ENCODE assay signal across 22 cellular contexts in the genomic region with DNA sequence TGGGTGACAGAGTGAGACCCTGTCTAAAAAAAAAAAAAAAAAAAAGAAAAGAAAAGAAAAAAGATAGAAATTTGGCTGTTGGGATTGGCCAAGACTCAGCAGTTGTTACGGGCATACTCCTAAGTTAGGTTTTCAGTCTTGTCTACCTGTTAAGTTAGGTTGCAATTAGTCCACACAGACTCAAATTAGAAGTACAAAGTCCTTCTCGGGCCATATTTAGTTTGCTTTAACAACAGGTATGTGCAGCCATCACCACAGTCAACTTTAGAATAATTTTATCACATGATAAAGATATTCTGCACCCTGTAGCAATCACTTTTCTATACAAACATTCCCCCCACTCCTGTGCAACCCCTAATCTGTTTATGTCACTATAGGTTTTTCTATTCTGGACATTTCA.
DNase-seq lines count a peak whose midpoint lies in the region; ATAC-seq, FAIRE-seq and TF ChIP-seq lines count a peak whose summit lies in the region.
"Had no signal": no experiment of that assay in that cellular context is flagged by ENCODE, and none has a peak within 500 bp of the region (broad histone marks: within the 10 kb centered on the region; RNA-seq: fewer than 3 reads in every experiment).

No MANE protein-coding gene starts in this region.

- H3K9me3 ChIP-seq in CD8-positive, alpha-beta T cell (ENCODE audit: low read length), result no peaks in the 10 kb centered on the region
- H3K9me3 ChIP-seq in HepG2 (ENCODE audit: low read length) (no peaks in the 10 kb centered on the region), small intestine (ENCODE audit: control insufficient read depth, low read depth) (no peaks in the 10 kb centered on the region)
- H3K9me3 ChIP-seq: BLaER1, HAP-1 had no signal

- POLR2A ChIA-PET in CD8-positive, alpha-beta T cell (lab: Charles Lee), result no interaction called here
- POLR2A ChIA-PET in HepG2 (lab: Yijun Ruan, JAX), result no interaction called here

- H2BK15ac ChIP-seq in mesendoderm (replicated peaks; ENCODE audit: low read depth), result no peak overlapping the region

- H3K79me2 ChIP-seq in HepG2 (ENCODE audit: insufficient read depth, low read length), result peaks cover 26% of the 10 kb centered on the region
- H3K79me2 ChIP-seq in mesendoderm (ENCODE audit: control insufficient read depth, insufficient read depth, low read length), result no peaks in the 10 kb centered on the region

- no peaks in the 10 kb centered on the region for H3K79me1 ChIP-seq in mesendoderm (ENCODE audit: low read length)

- H3K4me2 ChIP-seq in HepG2 (ENCODE audit: low read depth, low read length) (no peak overlapping the region), mesendoderm (ENCODE audit: low read length) (no peak overlapping the region)
- H3K4me2 ChIP-seq: BLaER1 had no signal

- H2AFZ ChIP-seq in HepG2 (ENCODE audit: low read length), result no peak overlapping the region
- H2AFZ ChIP-seq: GM23248 had no signal

- peaks cover 56% of the 10 kb centered on the region for H3K4me1 Mint-ChIP-seq in CD8-positive, alpha-beta T cell (ENCODE audit: low read depth)
- peaks cover 67% of the 10 kb centered on the region for H3K4me1 Mint-ChIP-seq in central memory CD8-positive, alpha-beta T cell

- TF ChIP-seq EP300 in HepG2 (IDR thresholded peaks at IDR 0.05; ENCODE audit: low read depth in 2 of 2, low read length in 2 of 2) (no peak), HepG2 (CRISPR knock-in tag; IDR thresholded peaks at IDR 0.05; ENCODE audit: borderline replicate concordance) (no peak)

- H2AK5ac ChIP-seq in mesendoderm (ENCODE audit: low read length), result no peak overlapping the region

- no peak overlapping the region for H3K4me3 ChIP-seq in CD8-positive, alpha-beta T cell (ENCODE audit: low read depth, low read length)
- H3K4me3 ChIP-seq in HepG2 (replicated peaks in 1 of 3; ENCODE audit: insufficient read depth in 1 of 3, low read depth in 2 of 3, low read length in 3 of 3) (no peak overlapping the region), small intestine (ENCODE audit: low read depth in 1 of 2, low read length in 2 of 2) (no peak overlapping the region), mesendoderm (ENCODE audit: low read length) (no peak overlapping the region)
- H3K4me3 ChIP-seq: BLaER1, GM12878, GM23248, HAP-1 had no signal

- WGBS in HepG2 (ENCODE audit: low lambda C conversion rate), result 63% methylated on average over 2 of the region's 2 CpGs
- 45 to 75% (median 54%) methylated on average over 2 of the region's 2 CpGs for WGBS in small intestine, 3 donors
- no CpG with 5 or more reads among the region's 2 CpGs for WGBS in mesendoderm (ENCODE audit: extremely low coverage, insufficient coverage, low lambda C conversion rate)

- TF ChIP-seq RAD21 in HepG2 (CRISPR knock-in tag; IDR thresholded peaks at IDR 0.05), result no peak

- no peak overlapping the region for H3K4ac ChIP-seq in mesendoderm (ENCODE audit: low read depth, low read length)

- no peaks in the 10 kb centered on the region for H3K9me3 Mint-ChIP-seq in CD8-positive, alpha-beta T cell
- H3K9me3 Mint-ChIP-seq in central memory CD8-positive, alpha-beta T cell, result no peaks in the 10 kb centered on the region
- H3K9me3 Mint-ChIP-seq: CD14-positive monocyte; CD4-positive, alpha-beta memory T cell had no signal

- H4K8ac ChIP-seq in mesendoderm (ENCODE audit: low read depth, low read length), result no peak overlapping the region

- peaks cover 54% of the 10 kb centered on the region for H3K36me3 Mint-ChIP-seq in CD8-positive, alpha-beta T cell
- H3K36me3 Mint-ChIP-seq in central memory CD8-positive, alpha-beta T cell (ENCODE audit: insufficient read depth), result peaks cover 30% of the 10 kb centered on the region

- no peak overlapping the region for H3K27ac ChIP-seq in CD8-positive, alpha-beta T cell (ENCODE audit: low read depth, low read length)
- H3K27ac ChIP-seq in HepG2 (ENCODE audit: extremely low read length, insufficient read depth, low read length) (no peak overlapping the region), small intestine (ENCODE audit: low read depth in 1 of 2, low read length in 1 of 2) (no peak overlapping the region), mesendoderm (ENCODE audit: low read depth, low read length) (no peak overlapping the region)
- H3K27ac ChIP-seq: BLaER1, GM23248, HL-60 had no signal

- H3K23ac ChIP-seq in mesendoderm (ENCODE audit: low read length), result no peak overlapping the region

- no peaks in the 10 kb centered on the region for H4K20me1 ChIP-seq in HepG2 (ENCODE audit: insufficient read depth, low read length)

- no peaks in the 10 kb centered on the region for H3K27me3 Mint-ChIP-seq in CD8-positive, alpha-beta T cell (ENCODE audit: low read depth)
- H3K27me3 Mint-ChIP-seq in central memory CD8-positive, alpha-beta T cell, result no peaks in the 10 kb centered on the region
- H3K27me3 Mint-ChIP-seq: CD4-positive, alpha-beta memory T cell had no signal

- no peak overlapping the region for H2BK120ac ChIP-seq in mesendoderm (ENCODE audit: low read depth, low read length)

- in situ Hi-C loops in HepG2 (cut with HindIII; ENCODE audit: extremely low pct_ligation_motif_present, low pct_unique_long_range_greater_than_20kb), result no loop called here

- TF ChIP-seq CTCF in CD8-positive, alpha-beta T cell (IDR thresholded peaks at IDR 0.05), result no peak
- TF ChIP-seq CTCF in HepG2 (CRISPR knock-in tag; IDR thresholded peaks at IDR 0.05), result no peak

- no peaks in the 10 kb centered on the region for H3K27me3 ChIP-seq in CD8-positive, alpha-beta T cell (ENCODE audit: insufficient read depth, low read length)
- no peaks in the 10 kb centered on the region for H3K27me3 ChIP-seq in HepG2 (ENCODE audit: control insufficient read depth in 1 of 2, insufficient read depth in 2 of 2, low read length in 2 of 2)
- no peaks in the 10 kb centered on the region for H3K27me3 ChIP-seq in small intestine (ENCODE audit: control insufficient read depth in 2 of 2, insufficient read depth in 2 of 2, low read length in 2 of 2)
- H3K27me3 ChIP-seq in mesendoderm (ENCODE audit: insufficient read depth, low read length, poor library complexity), result no peaks in the 10 kb centered on the region
- H3K27me3 ChIP-seq: BLaER1 had no signal

- H3K4me3 Mint-ChIP-seq in CD8-positive, alpha-beta T cell, result no peak overlapping the region
- no peak overlapping the region for H3K4me3 Mint-ChIP-seq in central memory CD8-positive, alpha-beta T cell
- H3K4me3 Mint-ChIP-seq: CD14-positive monocyte; CD4-positive, alpha-beta memory T cell had no signal

- no peak for DNase-seq in CD8-positive, alpha-beta T cell
- DNase-seq in central memory CD8-positive, alpha-beta T cell (ENCODE audit: low spot score in 2 of 2), result no peak
- DNase-seq in HepG2 (ENCODE audit: low spot score) (peak; percentile 10), small intestine (peak; percentile 21), mesendoderm (no peak)
- DNase-seq: 8988T; CD4-positive, alpha-beta memory T cell; COR-L47; DMS 273 treated with DMSO at 0.1 percent for 48 hours; DMS53; DND-41; EL; GM23248; IMR-90 had no signal

- no peak overlapping the region for H2BK5ac ChIP-seq in mesendoderm (ENCODE audit: low read length)

- FAIRE-seq in HepG2 (lab: Jason Lieb, UNC), result no peak
- FAIRE-seq in small intestine (lab: Jason Lieb, UNC), result no peak
- FAIRE-seq: GM12878, GM19239 had no signal

- TF ChIP-seq POLR2A in HepG2 (IDR thresholded peaks at IDR 0.05; ENCODE audit: insufficient read depth in 1 of 2, low read depth in 2 of 2, low read length in 2 of 2), result no peak

- H3K18ac ChIP-seq in mesendoderm (ENCODE audit: low read length), result no peak overlapping the region

- H3K36me3 ChIP-seq in CD8-positive, alpha-beta T cell (ENCODE audit: insufficient read depth, low read length), result peaks cover 15% of the 10 kb centered on the region
- H3K36me3 ChIP-seq in HepG2 (replicated peaks in 1 of 2; ENCODE audit: control insufficient read depth in 1 of 2, insufficient read depth in 2 of 2, low read length in 2 of 2), result peaks cover 6 to 32% of the 10 kb centered on the region in 2 experiments
- H3K36me3 ChIP-seq in small intestine (ENCODE audit: control insufficient read depth in 2 of 2, insufficient read depth in 2 of 2, low read length in 2 of 2), result peaks cover 0 to 3% of the 10 kb centered on the region in 2 donors
- H3K36me3 ChIP-seq in mesendoderm (ENCODE audit: control insufficient read depth, insufficient read depth, low read length), result no peaks in the 10 kb centered on the region

- H3K27ac Mint-ChIP-seq in CD8-positive, alpha-beta T cell, result peak overlapping the region; percentile 12
- H3K27ac Mint-ChIP-seq in central memory CD8-positive, alpha-beta T cell (ENCODE audit: low read depth), result peak overlapping the region; percentile 27

- no peaks in the 10 kb centered on the region for H3K4me1 ChIP-seq in CD8-positive, alpha-beta T cell (ENCODE audit: insufficient read depth, low read length)
- H3K4me1 ChIP-seq in HepG2 (ENCODE audit: insufficient read depth, low read length), result peaks cover 11% of the 10 kb centered on the region
- no peaks in the 10 kb centered on the region for H3K4me1 ChIP-seq in small intestine (ENCODE audit: control insufficient read depth in 2 of 2, insufficient read depth in 1 of 2, low read depth in 1 of 2, low read length in 1 of 2)
- H3K4me1 ChIP-seq in mesendoderm (ENCODE audit: control insufficient read depth, low read depth, low read length), result no peaks in the 10 kb centered on the region
- H3K4me1 ChIP-seq: BLaER1 had no signal

- no TSS peak for BruUV-seq in HepG2 (replicated peaks; lab: Mats Ljungman, UMichigan)

- H3K9ac ChIP-seq in HepG2 (ENCODE audit: insufficient read depth, low read depth, low read length) (no peak overlapping the region), mesendoderm (ENCODE audit: low read length) (no peak overlapping the region)
- H3K9ac ChIP-seq: BLaER1, GM23248 had no signal

- ATAC-seq in CD8-positive, alpha-beta T cell, result no peak
- ATAC-seq in central memory CD8-positive, alpha-beta T cell (replicated peaks; ENCODE audit: extremely low read depth, poor library complexity, severe bottlenecking), result no peak
- ATAC-seq in HepG2, result no peak; the same call in 2 of the 3 replicates
- no peak for ATAC-seq in HG03571 (IDR thresholded peaks at IDR 0.05; ENCODE audit: unreplicated experiment)
- no peak for ATAC-seq in HG03378 (IDR thresholded peaks at IDR 0.05; ENCODE audit: unreplicated experiment)
- ATAC-seq: GM12878 had no signal

- intact Hi-C loops in CD8-positive, alpha-beta T cell (cut with DNase I, micrococcal nuclease), result no loop called here
- intact Hi-C loops in HepG2 (cut with micrococcal nuclease; ENCODE audit: unreplicated experiment), result no loop called here

- H3K56ac ChIP-seq in mesendoderm (ENCODE audit: low read length), result no peak overlapping the region

- no peak overlapping the region for H4K5ac ChIP-seq in mesendoderm (ENCODE audit: low read length)

- CTCF ChIA-PET in CD8-positive, alpha-beta T cell (lab: Charles Lee), result no interaction called here
- CTCF ChIA-PET in HepG2 (lab: Yijun Ruan, JAX; ENCODE audit: low intra/inter-chr PET ratio, low total read pairs), result no interaction called here

TF ChIP-seq in HepG2, 621 proteins besides CTCF, POLR2A, EP300 and RAD21 (continues in another document):
- no peak for TF ChIP-seq HOXA3 (CRISPR knock-in tag; IDR thresholded peaks at IDR 0.05)
- no peak for TF ChIP-seq ZNF605 (CRISPR knock-in tag; IDR thresholded peaks at IDR 0.05)

Comparison
In these comparisons a context has a peak if more than half of its experiments do, and no peak if none do; other contexts are left out.
1. DNase-seq: peak in HepG2 (single experiment) and small intestine (single experiment); none in CD8-positive, alpha-beta T cell (0 of 7), central memory CD8-positive, alpha-beta T cell (0 of 2) and mesendoderm (single experiment).